ENCODE assay signal across 16 cellular contexts in genomic region chr4:26003072-26003471, GRCh38.
A peak's percentile ranks its signal among the peaks of the same experiment; 100 is the strongest.
DNase-seq lines count a peak whose midpoint lies in the region; ATAC-seq, FAIRE-seq and TF ChIP-seq lines count a peak whose summit lies in the region.
"Had no signal": no experiment of that assay in that cellular context is flagged by ENCODE, and none has a peak within 500 bp of the region (broad histone marks: within the 10 kb centered on the region; RNA-seq: fewer than 3 reads in every experiment).

No MANE protein-coding gene starts in this region.

- H4K91ac ChIP-seq in neuronal stem cell (ENCODE audit: low read depth, low read length, poor library complexity) = no peak overlapping the region

- 52% methylated on average over 2 of the region's 2 CpGs for WGBS in right cardiac atrium
- WGBS in neuronal stem cell (ENCODE audit: extremely low coverage in 2 of 2, insufficient read length in 2 of 2, insufficient replicate concordance in 1 of 2), 2 donors = no CpG with 5 or more reads among the region's 2 CpGs
- 72 to 95% (median 93%) methylated on average over 2 of the region's 2 CpGs for WGBS in small intestine, 3 donors

- H3K4ac ChIP-seq in neuronal stem cell (ENCODE audit: low read length) = no peak overlapping the region

- no peak overlapping the region for H2BK120ac ChIP-seq in neuronal stem cell (ENCODE audit: low read depth, low read length)

- H3K4me2 ChIP-seq in neuronal stem cell (ENCODE audit: insufficient read depth, low read length, poor library complexity, severe bottlenecking) = no peak overlapping the region
- H3K4me2 ChIP-seq: GM23338 had no signal

- intact Hi-C loops in left ventricle myocardium inferior (cut with micrococcal nuclease) = no loop called here
- intact Hi-C loops in cardiac septum (cut with DNase I) = no loop called here
- intact Hi-C loops in right cardiac atrium (cut with DNase I) = no loop called here
- intact Hi-C loops in upper lobe of right lung (cut with DNase I) = no loop called here

- no peak overlapping the region for H2BK5ac ChIP-seq in neuronal stem cell (ENCODE audit: low read length)

- peak overlapping the region; percentile 56 for H2BK15ac ChIP-seq in neuronal stem cell (ENCODE audit: low read length)

- H3K4me1 ChIP-seq in left ventricle myocardium inferior (no peaks in the 10 kb centered on the region), right cardiac atrium (ENCODE audit: control insufficient read depth, insufficient read depth, low read length) (no peaks in the 10 kb centered on the region), neuronal stem cell (ENCODE audit: control insufficient read depth in 2 of 2, insufficient read depth in 1 of 2, low read depth in 1 of 2, low read length in 2 of 2) (peaks cover 0 to 1% of the 10 kb centered on the region in 2 donors), upper lobe of right lung (no peaks in the 10 kb centered on the region), small intestine (ENCODE audit: control insufficient read depth in 2 of 2, insufficient read depth in 1 of 2, low read depth in 1 of 2, low read length in 1 of 2) (no peaks in the 10 kb centered on the region)

- H3K14ac ChIP-seq in neuronal stem cell (ENCODE audit: low read length) = no peak overlapping the region

- H3K18ac ChIP-seq in neuronal stem cell (ENCODE audit: low read length) = no peak overlapping the region

- H2BK12ac ChIP-seq in neuronal stem cell (ENCODE audit: low read length) = no peak overlapping the region

- no peak overlapping the region for H2AK5ac ChIP-seq in neuronal stem cell (ENCODE audit: low read depth, low read length)

- no peaks in the 10 kb centered on the region for H3K79me1 ChIP-seq in neuronal stem cell (ENCODE audit: low read depth, low read length)

- TF ChIP-seq CTCF in left ventricle myocardium inferior (IDR thresholded peaks at IDR 0.05; ENCODE audit: borderline replicate concordance) (no peak), upper lobe of right lung (IDR thresholded peaks at IDR 0.05) (no peak)

- DNase-seq in left ventricle myocardium inferior (no peak), cardiac septum (ENCODE audit: low spot score) (no peak), right cardiac atrium (no peak), neuronal stem cell (ENCODE audit: low spot score) (no peak), upper lobe of right lung (no peak), substantia nigra (lab: John Stamatoyannopoulos, UW) (no peak), small intestine (no peak), A172 (ENCODE audit: low spot score) (no peak)
- DNase-seq: C1 segment of cervical spinal cord; Calu3; CD4-positive, alpha-beta T cell; DMS 273 treated with DMSO at 0.1 percent for 48 hours; H9 had no signal

- no peaks in the 10 kb centered on the region for H3K36me3 ChIP-seq in left ventricle myocardium inferior
- no peaks in the 10 kb centered on the region for H3K36me3 ChIP-seq in neuronal stem cell (replicated peaks in 1 of 2; ENCODE audit: control insufficient read depth in 2 of 2, insufficient read depth in 2 of 2, low read length in 2 of 2)
- no peaks in the 10 kb centered on the region for H3K36me3 ChIP-seq in upper lobe of right lung
- no peaks in the 10 kb centered on the region for H3K36me3 ChIP-seq in small intestine (ENCODE audit: control insufficient read depth in 2 of 2, insufficient read depth in 2 of 2, low read length in 2 of 2)

- peak overlapping the region; percentile 56 for H3K9ac ChIP-seq in neuronal stem cell (ENCODE audit: low read depth, low read length, poor library complexity)

- ATAC-seq in right cardiac atrium (peak; percentile 36 to 50), upper lobe of right lung (peak; percentile 28)
- ATAC-seq: GM23338 had no signal

- no peaks in the 10 kb centered on the region for H3K27me3 ChIP-seq in left ventricle myocardium inferior (ENCODE audit: low read depth)
- H3K27me3 ChIP-seq in right cardiac atrium (ENCODE audit: control insufficient read depth, insufficient read depth) = no peaks in the 10 kb centered on the region
- no peaks in the 10 kb centered on the region for H3K27me3 ChIP-seq in neuronal stem cell (ENCODE audit: control insufficient read depth in 3 of 3, insufficient read depth in 3 of 3, low read depth in 1 of 3, low read length in 3 of 3)
- no peaks in the 10 kb centered on the region for H3K27me3 ChIP-seq in upper lobe of right lung
- H3K27me3 ChIP-seq in small intestine (ENCODE audit: control insufficient read depth in 2 of 2, insufficient read depth in 2 of 2, low read length in 2 of 2) = no peaks in the 10 kb centered on the region

- H3K9me3 ChIP-seq in left ventricle myocardium inferior (replicated peaks) (peaks cover 2% of the 10 kb centered on the region), right cardiac atrium (ENCODE audit: control insufficient read depth, low read length) (no peaks in the 10 kb centered on the region), neuronal stem cell (replicated peaks in 1 of 2; ENCODE audit: control insufficient read depth in 2 of 2, insufficient read depth in 1 of 2, low read depth in 1 of 2, low read length in 2 of 2) (no peaks in the 10 kb centered on the region), upper lobe of right lung (peaks cover 4% of the 10 kb centered on the region), small intestine (ENCODE audit: control insufficient read depth, low read depth) (no peaks in the 10 kb centered on the region)

- H3K4me3 ChIP-seq in left ventricle myocardium inferior (no peak overlapping the region), right cardiac atrium (ENCODE audit: low read length) (no peak overlapping the region), neuronal stem cell (ENCODE audit: low read length in 2 of 2) (no peak overlapping the region), upper lobe of right lung (no peak overlapping the region), small intestine (ENCODE audit: low read depth in 1 of 2, low read length in 2 of 2) (no peak overlapping the region)
- H3K4me3 ChIP-seq: GM23338 had no signal

- H3K27ac ChIP-seq in left ventricle myocardium inferior (replicated peaks) (peak overlapping the region; percentile 1), right cardiac atrium (ENCODE audit: low read length) (no peak overlapping the region), neuronal stem cell (replicated peaks; ENCODE audit: low read length) (no peak overlapping the region), upper lobe of right lung (no peak overlapping the region), substantia nigra (ENCODE audit: low read depth, low read length, poor library complexity, severe bottlenecking) (no peak overlapping the region), small intestine (ENCODE audit: low read depth in 1 of 2, low read length in 1 of 2) (no peak overlapping the region)

- no peak overlapping the region for H2AFZ ChIP-seq in neuronal stem cell (ENCODE audit: low read length)
- H2AFZ ChIP-seq: GM23338 had no signal

- no peak overlapping the region for H4K8ac ChIP-seq in neuronal stem cell (ENCODE audit: low read depth, low read length)

- FAIRE-seq in small intestine (lab: Jason Lieb, UNC) = no peak
- FAIRE-seq: A204.1, GM18507 had no signal

- no peak overlapping the region for H3K23ac ChIP-seq in neuronal stem cell (ENCODE audit: low read depth, low read length, poor library complexity)
